Comparison of ENCODE assay signal across 1 cellular context in genomic region chr15:57031605-57032004, GRCh38.
TF ChIP-seq lines count a peak whose summit lies in the region.

No MANE protein-coding gene starts in this region.

TF ChIP-seq in GM12878, 131 proteins besides CTCF, POLR2A, EP300 and RAD21 (continued from another document):
- TF ChIP-seq RAD51 (IDR thresholded peaks at IDR 0.05) (peak; percentile 96), CHD2 (IDR thresholded peaks at IDR 0.05; ENCODE audit: borderline replicate concordance, low read depth, low read length) (no peak), ATF7 (IDR thresholded peaks at IDR 0.05; ENCODE audit: low read depth) (0 out of 2 replicates have a peak, but pooled peaks have one; percentile 39), USF2 (IDR thresholded peaks at IDR 0.05; ENCODE audit: borderline replicate concordance, low read depth, low read length) (peak; percentile 51), IRF3 (IDR thresholded peaks at IDR 0.05) (no peak)
- TF ChIP-seq, protein P1, sequence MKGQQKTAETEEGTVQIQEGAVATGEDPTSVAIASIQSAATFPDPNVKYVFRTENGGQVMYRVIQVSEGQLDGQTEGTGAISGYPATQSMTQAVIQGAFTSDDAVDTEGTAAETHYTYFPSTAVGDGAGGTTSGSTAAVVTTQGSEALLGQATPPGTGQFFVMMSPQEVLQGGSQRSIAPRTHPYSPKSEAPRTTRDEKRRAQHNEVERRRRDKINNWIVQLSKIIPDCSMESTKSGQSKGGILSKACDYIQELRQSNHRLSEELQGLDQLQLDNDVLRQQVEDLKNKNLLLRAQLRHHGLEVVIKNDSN (IDR thresholded peaks at IDR 0.05; ENCODE audit: borderline replicate concordance, extremely low read length, insufficient read depth, low read depth, low read length): peak; percentile 22
